10 cellular contexts compared by ENCODE assay signal in the genomic region with DNA sequence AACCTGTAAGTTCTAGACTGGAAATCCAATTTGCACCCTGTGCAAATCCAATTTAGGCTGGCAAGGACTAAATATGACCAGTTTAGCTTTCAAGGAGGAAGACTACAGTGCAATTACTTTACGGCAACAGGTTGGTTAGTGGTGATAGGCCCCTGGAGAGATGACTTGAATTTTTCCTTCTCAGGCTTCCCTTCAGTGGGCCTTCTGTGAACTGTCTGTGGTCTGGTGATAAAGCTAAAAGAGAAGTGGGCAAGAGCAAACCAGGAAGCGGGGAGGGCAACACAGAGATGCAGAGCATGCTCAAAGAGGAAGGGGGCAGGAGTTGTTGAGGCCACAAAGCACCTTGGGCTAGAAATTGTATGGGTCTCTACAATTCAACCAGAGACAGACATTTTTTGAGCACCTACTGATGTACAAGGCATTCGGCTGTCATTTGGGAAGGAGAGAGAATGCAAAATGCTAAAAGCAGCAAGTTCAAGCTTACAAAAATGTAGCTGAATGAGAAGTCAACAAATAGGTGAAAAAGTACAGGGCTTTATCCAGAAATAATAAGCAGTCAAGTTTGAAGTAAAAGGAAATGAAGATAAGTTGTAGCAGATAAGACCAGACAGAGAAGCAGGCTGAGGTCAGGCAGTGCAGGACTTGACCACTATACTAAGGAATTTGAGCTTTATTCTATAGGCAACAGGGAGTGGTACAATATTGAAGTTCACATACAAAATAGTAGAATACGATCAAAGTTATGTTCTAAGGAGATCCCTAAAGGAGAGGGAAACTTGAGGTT. TPM values are rescaled to one million over a fixed set of nuclear protein-coding genes. Genes with fewer than 3 reads are reported as not detected.
DNase-seq lines count a peak whose midpoint lies in the region; ATAC-seq and TF ChIP-seq lines count a peak whose summit lies in the region.
"Had no signal": no experiment of that assay in that cellular context is flagged by ENCODE, and none has a peak within 500 bp of the region (broad histone marks: within the 10 kb centered on the region; RNA-seq: fewer than 3 reads in every experiment).

No MANE protein-coding gene starts in this region.

- no peaks in the 10 kb centered on the region for H3K9me3 Mint-ChIP-seq in immature natural killer cell

- no peaks in the 10 kb centered on the region for H3K36me3 Mint-ChIP-seq in immature natural killer cell

- H3K4me3 Mint-ChIP-seq in immature natural killer cell = peak overlapping the region; percentile 47 to 69 (median 58)

- 0 out of 2 replicates have a peak, but pooled peaks have one; percentile 1 for TF ChIP-seq CTCF in GM12874 (IDR thresholded peaks at IDR 0.05; ENCODE audit: insufficient read depth, low read depth, low read length)

- peaks cover 72 to 83% of the 10 kb centered on the region in 2 donors for H3K4me1 Mint-ChIP-seq in immature natural killer cell

- ATAC-seq in GM21619 (IDR thresholded peaks at IDR 0.05; ENCODE audit: unreplicated experiment) = peak; percentile 50
- ATAC-seq: Panc1 had no signal

- peak overlapping the region; percentile 74 to 88 (median 84) for H3K27ac Mint-ChIP-seq in immature natural killer cell

- DNase-seq in NOMO-1 treated with DMSO at 0.1 percent for 48 hours (lab: John Stamatoyannopoulos, UW; ENCODE audit: unreplicated experiment) (peak; percentile 99), immature natural killer cell (peak; percentile 43 to 60 (median 60)), kidney tubule cell (ENCODE audit: low spot score) (no peak), T1000 (lab: John Stamatoyannopoulos, UW) (no peak)
- no peak for DNase-seq in stimulated activated CD4-positive, alpha-beta T cell treated with anti-CD3 and anti-CD28 coated beads, Interleukin-2, amount 100 ng/mL, for 48 hours
- no peak for DNase-seq in activated CD4-positive, alpha-beta T cell treated with anti-CD3 and anti-CD28 coated beads, Interleukin-2, amount 50 U/mL, for 48 hours
- DNase-seq: stimulated activated CD4-positive, alpha-beta T cell treated with anti-CD3 and anti-CD28 coated beads, Interleukin-4, amount 100 ng/mL, for 24 hours had no signal

- H3K27me3 Mint-ChIP-seq in immature natural killer cell (ENCODE audit: low read depth in 3 of 3) = peaks cover 0 to 1% (median 0%) of the 10 kb centered on the region in 3 donors

RNA-seq across cellular contexts. Expression of a gene that starts 23.9 kb away (rescaled TPM):
- polyA plus RNA-seq in immature natural killer cell = 10 to 100 TPM; 11.1 to 28.0 (median 13.6) TPM

Comparison
In these comparisons a context has a peak if more than half of its experiments do, and no peak if none do; other contexts are left out.
1. DNase-seq: peak in NOMO-1 treated with DMSO at 0.1 percent for 48 hours (single experiment) and immature natural killer cell (3 of 3); none in kidney tubule cell (single experiment), T1000 (single experiment), stimulated activated CD4-positive, alpha-beta T cell treated with anti-CD3 and anti-CD28 coated beads, Interleukin-2, amount 100 ng/mL, for 48 hours (0 of 2) and activated CD4-positive, alpha-beta T cell treated with anti-CD3 and anti-CD28 coated beads, Interleukin-2, amount 50 U/mL, for 48 hours (0 of 2).